ENCODE assay signal across 24 cellular contexts in genomic region chr17:51510940-51511339, GRCh38.
"Had no signal": no experiment of that assay in that cellular context is flagged by ENCODE, and none has a peak within 500 bp of the region (broad histone marks: within the 10 kb centered on the region; RNA-seq: fewer than 3 reads in every experiment).

No MANE protein-coding gene starts in this region.

- ATAC-seq: effector memory CD8-positive, alpha-beta T cell; left colon; natural killer cell; right lobe of liver had no signal

- H3K27me3 ChIP-seq: ovary, right lobe of liver, thyroid gland, vagina had no signal

- DNase-seq: dermis blood vessel endothelial cell; effector memory CD8-positive, alpha-beta T cell; erythroblast; esophagus squamous epithelium; foreskin melanocyte; immature natural killer cell; islet precursor cell; kidney glomerular epithelial cell; left colon; left ventricle myocardium inferior; mesendoderm; natural killer cell; occipital lobe; ovary; right lobe of liver; small intestine; stimulated activated CD4-positive, alpha-beta T cell treated with anti-CD3 and anti-CD28 coated beads, Interleukin-15, amount 100 ng/mL, for 24 hours; stimulated activated CD4-positive, alpha-beta T cell treated with anti-CD3 and anti-CD28 coated beads, Interleukin-2, amount 100 ng/mL, for 48 hours; stimulated activated naive B cell treated with anti-CD40 and anti-IgM and Interleukin-4, amounts not matched to agents 10 μg/mL and 1 μg/mL and 100 μg/mL, for 72 hours; thyroid gland; trophoblast cell had no signal

- H3K27ac ChIP-seq: coronary artery, esophagus squamous epithelium, left ventricle myocardium inferior, ovary, right lobe of liver, thyroid gland, vagina had no signal

- H3K4me3 ChIP-seq: coronary artery, esophagus squamous epithelium, left ventricle myocardium inferior, lung, ovary, right lobe of liver, thyroid gland, vagina had no signal

- H3K4me1 ChIP-seq: left ventricle myocardium inferior, right lobe of liver, vagina had no signal

- H3K9me3 ChIP-seq: esophagus squamous epithelium, ovary, right lobe of liver, thyroid gland, vagina had no signal

- H3K36me3 ChIP-seq: esophagus squamous epithelium, left ventricle myocardium inferior, ovary, right lobe of liver, thyroid gland, vagina had no signal
